1 cellular context compared by ENCODE assay signal in genomic region chr12:77065361-77066204, GRCh38.
TF ChIP-seq lines count a peak whose summit lies in the region.

A gene with protein sequence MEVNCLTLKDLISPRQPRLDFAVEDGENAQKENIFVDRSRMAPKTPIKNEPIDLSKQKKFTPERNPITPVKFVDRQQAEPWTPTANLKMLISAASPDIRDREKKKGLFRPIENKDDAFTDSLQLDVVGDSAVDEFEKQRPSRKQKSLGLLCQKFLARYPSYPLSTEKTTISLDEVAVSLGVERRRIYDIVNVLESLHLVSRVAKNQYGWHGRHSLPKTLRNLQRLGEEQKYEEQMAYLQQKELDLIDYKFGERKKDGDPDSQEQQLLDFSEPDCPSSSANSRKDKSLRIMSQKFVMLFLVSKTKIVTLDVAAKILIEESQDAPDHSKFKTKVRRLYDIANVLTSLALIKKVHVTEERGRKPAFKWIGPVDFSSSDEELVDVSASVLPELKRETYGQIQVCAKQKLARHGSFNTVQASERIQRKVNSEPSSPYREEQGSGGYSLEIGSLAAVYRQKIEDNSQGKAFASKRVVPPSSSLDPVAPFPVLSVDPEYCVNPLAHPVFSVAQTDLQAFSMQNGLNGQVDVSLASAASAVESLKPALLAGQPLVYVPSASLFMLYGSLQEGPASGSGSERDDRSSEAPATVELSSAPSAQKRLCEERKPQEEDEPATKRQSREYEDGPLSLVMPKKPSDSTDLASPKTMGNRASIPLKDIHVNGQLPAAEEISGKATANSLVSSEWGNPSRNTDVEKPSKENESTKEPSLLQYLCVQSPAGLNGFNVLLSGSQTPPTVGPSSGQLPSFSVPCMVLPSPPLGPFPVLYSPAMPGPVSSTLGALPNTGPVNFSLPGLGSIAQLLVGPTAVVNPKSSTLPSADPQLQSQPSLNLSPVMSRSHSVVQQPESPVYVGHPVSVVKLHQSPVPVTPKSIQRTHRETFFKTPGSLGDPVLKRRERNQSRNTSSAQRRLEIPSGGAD (minus strand): TSS chr12:77065569. CDS start chr12:77064635, 934 bp downstream.

TF ChIP-seq in K562, 482 proteins besides CTCF, POLR2A, EP300 and RAD21 (continued from another document and continues in another):
- TF ChIP-seq MGA (IDR thresholded peaks at IDR 0.05) (peak; percentile 80), TAF1 (IDR thresholded peaks at IDR 0.05; ENCODE audit: control insufficient read depth, extremely low read depth, insufficient read depth, low read length, severe bottlenecking) (peak; percentile 72), KAT7 (CRISPR knock-in tag; IDR thresholded peaks at IDR 0.05; ENCODE audit: borderline replicate concordance) (no peak), POLR2G (IDR thresholded peaks at IDR 0.05; ENCODE audit: low read depth, low read length) (peak; percentile 95), MYC (IDR thresholded peaks at IDR 0.05; ENCODE audit: low read depth, low read length) (peak; percentile 22), MYC (CRISPR knock-in tag; IDR thresholded peaks at IDR 0.05; ENCODE audit: borderline replicate concordance, low read depth) (no peak), HES1 (IDR thresholded peaks at IDR 0.05; ENCODE audit: low read depth) (no peak), NONO (IDR thresholded peaks at IDR 0.05; ENCODE audit: low read depth in 2 of 2, low read length in 1 of 2) (peak in 1 of 2 experiments; percentile 79; a peak in 2 of 4 replicates), PHF8 (IDR thresholded peaks at IDR 0.05; ENCODE audit: borderline replicate concordance, low read length) (peak; percentile 86; the same call in 1 of the 2 replicates), MECOM (CRISPR knock-in tag; IDR thresholded peaks at IDR 0.05) (no peak), SRSF3 (IDR thresholded peaks at IDR 0.05; ENCODE audit: insufficient read depth, low read length) (no peak), NELFE (IDR thresholded peaks at IDR 0.05; ENCODE audit: insufficient read depth, insufficient read length) (peak; percentile 34), CHD2 (IDR thresholded peaks at IDR 0.05; ENCODE audit: low read depth, low read length) (peak; percentile 63), E2F4 (CRISPR knock-in tag; IDR thresholded peaks at IDR 0.05; ENCODE audit: low read depth) (peak; percentile 59; the same call in 1 of the 2 replicates), DMBX1 (CRISPR knock-in tag; IDR thresholded peaks at IDR 0.05; ENCODE audit: borderline replicate concordance) (no peak), FIP1L1 (IDR thresholded peaks at IDR 0.05; ENCODE audit: low read depth, low read length, poor library complexity, severe bottlenecking) (peak; percentile 25), TBP (optimal IDR thresholded peaks at IDR 0.05; ENCODE audit: low read depth, low read length) (peak; percentile 76), NCOA2 (IDR thresholded peaks at IDR 0.05; ENCODE audit: partially characterized antibody in 2 of 2) (no peak), ZNF75A (CRISPR knock-in tag; IDR thresholded peaks at IDR 0.05) (no peak), GABPB2 (CRISPR knock-in tag; conservative IDR thresholded peaks at IDR 0.05) (no peak), PML (IDR thresholded peaks at IDR 0.05; ENCODE audit: low read length) (peak; percentile 54; the same call in 1 of the 2 replicates), BCL6 (CRISPR knock-in tag; IDR thresholded peaks at IDR 0.05) (no peak), HDAC1 (IDR thresholded peaks at IDR 0.05) (peak in 1 of 2 experiments; percentile 70; a peak in 2 of 4 replicates), ZNF124 (CRISPR knock-in tag; IDR thresholded peaks at IDR 0.05) (no peak), FOS (IDR thresholded peaks at IDR 0.05; ENCODE audit: extremely low read depth, insufficient read length) (peak; percentile 82), KDM5B (IDR thresholded peaks at IDR 0.05; ENCODE audit: insufficient replicate concordance, low read depth, low read length) (peak; percentile 77), CREM (IDR thresholded peaks at IDR 0.05; ENCODE audit: low read depth) (peak; percentile 73), FOXM1 (IDR thresholded peaks at IDR 0.05; ENCODE audit: low read depth) (peak; percentile 26; the same call in 1 of the 2 replicates), FOXM1 (CRISPR knock-in tag; IDR thresholded peaks at IDR 0.05; ENCODE audit: low read depth) (no peak), KLF1 (tag; IDR thresholded peaks at IDR 0.05) (no peak), MBD2 (IDR thresholded peaks at IDR 0.05; ENCODE audit: borderline replicate concordance, low read depth) (peak; percentile 75; the same call in 1 of the 2 replicates), HNRNPL (IDR thresholded peaks at IDR 0.05; ENCODE audit: low read depth, low read length) (peak; percentile 32; the same call in 1 of the 2 replicates), BACH1 (tag; IDR thresholded peaks at IDR 0.05) (no peak), CXXC5 (CRISPR knock-in tag; IDR thresholded peaks at IDR 0.05) (peak; percentile 75; the same call in 1 of the 2 replicates), ZBED1 (IDR thresholded peaks at IDR 0.05) (no peak), THAP12 (CRISPR knock-in tag; IDR thresholded peaks at IDR 0.05) (peak; percentile 77; the same call in 1 of the 2 replicates)
- TF ChIP-seq, protein P1, sequence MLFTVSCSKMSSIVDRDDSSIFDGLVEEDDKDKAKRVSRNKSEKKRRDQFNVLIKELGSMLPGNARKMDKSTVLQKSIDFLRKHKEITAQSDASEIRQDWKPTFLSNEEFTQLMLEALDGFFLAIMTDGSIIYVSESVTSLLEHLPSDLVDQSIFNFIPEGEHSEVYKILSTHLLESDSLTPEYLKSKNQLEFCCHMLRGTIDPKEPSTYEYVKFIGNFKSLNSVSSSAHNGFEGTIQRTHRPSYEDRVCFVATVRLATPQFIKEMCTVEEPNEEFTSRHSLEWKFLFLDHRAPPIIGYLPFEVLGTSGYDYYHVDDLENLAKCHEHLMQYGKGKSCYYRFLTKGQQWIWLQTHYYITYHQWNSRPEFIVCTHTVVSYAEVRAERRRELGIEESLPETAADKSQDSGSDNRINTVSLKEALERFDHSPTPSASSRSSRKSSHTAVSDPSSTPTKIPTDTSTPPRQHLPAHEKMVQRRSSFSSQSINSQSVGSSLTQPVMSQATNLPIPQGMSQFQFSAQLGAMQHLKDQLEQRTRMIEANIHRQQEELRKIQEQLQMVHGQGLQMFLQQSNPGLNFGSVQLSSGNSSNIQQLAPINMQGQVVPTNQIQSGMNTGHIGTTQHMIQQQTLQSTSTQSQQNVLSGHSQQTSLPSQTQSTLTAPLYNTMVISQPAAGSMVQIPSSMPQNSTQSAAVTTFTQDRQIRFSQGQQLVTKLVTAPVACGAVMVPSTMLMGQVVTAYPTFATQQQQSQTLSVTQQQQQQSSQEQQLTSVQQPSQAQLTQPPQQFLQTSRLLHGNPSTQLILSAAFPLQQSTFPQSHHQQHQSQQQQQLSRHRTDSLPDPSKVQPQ (CRISPR knock-in tag; IDR thresholded peaks at IDR 0.05; ENCODE audit: borderline replicate concordance) = no peak
- TF ChIP-seq, protein P2, sequence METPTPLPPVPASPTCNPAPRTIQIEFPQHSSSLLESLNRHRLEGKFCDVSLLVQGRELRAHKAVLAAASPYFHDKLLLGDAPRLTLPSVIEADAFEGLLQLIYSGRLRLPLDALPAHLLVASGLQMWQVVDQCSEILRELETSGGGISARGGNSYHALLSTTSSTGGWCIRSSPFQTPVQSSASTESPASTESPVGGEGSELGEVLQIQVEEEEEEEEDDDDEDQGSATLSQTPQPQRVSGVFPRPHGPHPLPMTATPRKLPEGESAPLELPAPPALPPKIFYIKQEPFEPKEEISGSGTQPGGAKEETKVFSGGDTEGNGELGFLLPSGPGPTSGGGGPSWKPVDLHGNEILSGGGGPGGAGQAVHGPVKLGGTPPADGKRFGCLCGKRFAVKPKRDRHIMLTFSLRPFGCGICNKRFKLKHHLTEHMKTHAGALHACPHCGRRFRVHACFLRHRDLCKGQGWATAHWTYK (CRISPR knock-in tag; IDR thresholded peaks at IDR 0.05) = peak; percentile 22; the same call in 1 of the 2 replicates
